15 cellular contexts compared by ENCODE assay signal in genomic region chr17:77467513-77467912, GRCh38.
A peak's percentile ranks its signal among the peaks of the same experiment; 100 is the strongest.
DNase-seq lines count a peak whose midpoint lies in the region; ATAC-seq and TF ChIP-seq lines count a peak whose summit lies in the region.
"Had no signal": no experiment of that assay in that cellular context is flagged by ENCODE, and none has a peak within 500 bp of the region (broad histone marks: within the 10 kb centered on the region; RNA-seq: fewer than 3 reads in every experiment).

No MANE protein-coding gene starts in this region.

- H3K4me1 ChIP-seq in CD4-positive, CD25-positive, alpha-beta regulatory T cell (ENCODE audit: control insufficient read depth, insufficient read depth, low read length, poor library complexity, severe bottlenecking) = peaks cover 98% of the 10 kb centered on the region
- H3K4me1 ChIP-seq in NT2/D1 (ENCODE audit: insufficient read depth, insufficient read length) = peaks cover 32% of the 10 kb centered on the region
- H3K4me1 ChIP-seq in neural progenitor cell = peaks cover 60% of the 10 kb centered on the region

- H3K27me3 ChIP-seq in CD4-positive, CD25-positive, alpha-beta regulatory T cell (ENCODE audit: control insufficient read depth, insufficient read depth, low read length) = no peaks in the 10 kb centered on the region
- no peaks in the 10 kb centered on the region for H3K27me3 ChIP-seq in NT2/D1 (ENCODE audit: insufficient read depth, insufficient read length)
- no peaks in the 10 kb centered on the region for H3K27me3 ChIP-seq in neural progenitor cell
- H3K27me3 ChIP-seq: Peyer's patch had no signal

- peak overlapping the region; percentile 78 for H3K4me2 ChIP-seq in neural progenitor cell

- peaks cover 47% of the 10 kb centered on the region for H3K36me3 ChIP-seq in CD4-positive, CD25-positive, alpha-beta regulatory T cell (ENCODE audit: control insufficient read depth, insufficient read depth, low read length)
- H3K36me3 ChIP-seq in NT2/D1 (ENCODE audit: insufficient read depth, insufficient read length, low read length) (peaks cover 37% of the 10 kb centered on the region), neural progenitor cell (no peaks in the 10 kb centered on the region)

- peak overlapping the region in 1 of 3 donors; percentile 97 for H3K27ac Mint-ChIP-seq in CD4-positive, CD25-positive, alpha-beta regulatory T cell
- H3K27ac Mint-ChIP-seq in endothelial cell (ENCODE audit: unreplicated experiment) (peak overlapping the region; percentile 95), neural progenitor cell (peak overlapping the region; percentile 72)

- DNase-seq in CD4-positive, CD25-positive, alpha-beta regulatory T cell = no peak
- DNase-seq in NT2/D1 (ENCODE audit: low read depth, low spot score) = no peak
- DNase-seq in endothelial cell (ENCODE audit: low spot score) = peak; percentile 42
- no peak for DNase-seq in neural progenitor cell (ENCODE audit: low spot score)
- no peak for DNase-seq in globus pallidus (ENCODE audit: low spot score)
- DNase-seq in MV-4-11 (lab: John Stamatoyannopoulos, UW) = no peak
- DNase-seq: activated CD4-positive, alpha-beta T cell treated with anti-CD3 and anti-CD28 coated beads for 4 hours; AML-193; IMR-90; NCI-H1436; Peyer's patch; stimulated activated CD4-positive, alpha-beta T cell treated with anti-CD3 and anti-CD28 coated beads, Interleukin-4, amount 100 ng/mL, for 1 hour had no signal

- H3K9me3 Mint-ChIP-seq in CD4-positive, CD25-positive, alpha-beta regulatory T cell = peaks cover 0 to 5% (median 0%) of the 10 kb centered on the region in 7 donors
- no peaks in the 10 kb centered on the region for H3K9me3 Mint-ChIP-seq in endothelial cell (ENCODE audit: unreplicated experiment)
- H3K9me3 Mint-ChIP-seq in neural progenitor cell = no peaks in the 10 kb centered on the region
- H3K9me3 Mint-ChIP-seq: activated T-helper 2 cell treated with anti-CD3 and anti-CD28 coated beads, Interferon-gamma antibody, Interleukin-2, Interleukin-4, amounts not matched to agents 10 μg/mL and 5 μg/mL and 100 μg/mL, durations not matched to agents 14 hours and 24 hours and 36 hours had no signal

- peak overlapping the region; percentile 89 for H3K9ac ChIP-seq in NT2/D1 (ENCODE audit: insufficient read length, low read depth)
- no peak overlapping the region for H3K9ac ChIP-seq in neural progenitor cell

- H4K20me1 ChIP-seq in neural progenitor cell (ENCODE audit: low read depth) = peaks cover 74% of the 10 kb centered on the region

- H3K9me3 ChIP-seq in CD4-positive, CD25-positive, alpha-beta regulatory T cell (ENCODE audit: control insufficient read depth in 2 of 2, low read length in 2 of 2) = no peaks in the 10 kb centered on the region
- H3K9me3 ChIP-seq in NT2/D1 (ENCODE audit: insufficient read depth, low read length) (no peaks in the 10 kb centered on the region), neural progenitor cell (ENCODE audit: low read depth) (no peaks in the 10 kb centered on the region)
- H3K9me3 ChIP-seq: Peyer's patch had no signal

- H3F3A ChIP-seq in neural progenitor cell (ENCODE audit: low read depth) = peaks cover 86% of the 10 kb centered on the region

- no peak overlapping the region for H3K4me3 ChIP-seq in CD4-positive, CD25-positive, alpha-beta regulatory T cell (ENCODE audit: low read depth, low read length)
- H3K4me3 ChIP-seq in NT2/D1 (ENCODE audit: insufficient read length, low read depth) = no peak overlapping the region
- H3K4me3 ChIP-seq in neural progenitor cell = no peak overlapping the region
- H3K4me3 ChIP-seq: Peyer's patch had no signal

- peak overlapping the region in 2 of 4 donors; percentile 43 to 82 for H3K4me3 Mint-ChIP-seq in CD4-positive, CD25-positive, alpha-beta regulatory T cell
- H3K4me3 Mint-ChIP-seq in endothelial cell (ENCODE audit: unreplicated experiment) (no peak overlapping the region), neural progenitor cell (no peak overlapping the region)

- H3K27me3 Mint-ChIP-seq in CD4-positive, CD25-positive, alpha-beta regulatory T cell = no peaks in the 10 kb centered on the region
- H3K27me3 Mint-ChIP-seq in endothelial cell (ENCODE audit: unreplicated experiment) (peaks cover 20% of the 10 kb centered on the region), neural progenitor cell (ENCODE audit: insufficient read depth, low read depth) (peaks cover 17% of the 10 kb centered on the region)

- peaks cover 86% of the 10 kb centered on the region for H3K79me2 ChIP-seq in neural progenitor cell (ENCODE audit: low read depth)

- H3K4me1 Mint-ChIP-seq in CD4-positive, CD25-positive, alpha-beta regulatory T cell = peaks cover 16 to 96% (median 59%) of the 10 kb centered on the region in 4 donors
- H3K4me1 Mint-ChIP-seq in endothelial cell (ENCODE audit: unreplicated experiment) (peaks cover 85% of the 10 kb centered on the region), neural progenitor cell (peaks cover 80% of the 10 kb centered on the region)

- no peak for TF ChIP-seq CTCF in endothelial cell (IDR thresholded peaks at IDR 0.05; ENCODE audit: unreplicated experiment)
- no peak for TF ChIP-seq CTCF in neural progenitor cell (IDR thresholded peaks at IDR 0.05)

- no peak for ATAC-seq in CD4-positive, CD25-positive, alpha-beta regulatory T cell (ENCODE audit: low read depth in 2 of 2)
- ATAC-seq in HG02981 (IDR thresholded peaks at IDR 0.05; ENCODE audit: unreplicated experiment) (no peak), HG02798 (IDR thresholded peaks at IDR 0.05; ENCODE audit: poor library complexity, unreplicated experiment) (no peak)

- H3K36me3 Mint-ChIP-seq in CD4-positive, CD25-positive, alpha-beta regulatory T cell = peaks cover 56% of the 10 kb centered on the region
- H3K36me3 Mint-ChIP-seq in endothelial cell (ENCODE audit: low read depth, unreplicated experiment) (peaks cover 32% of the 10 kb centered on the region), neural progenitor cell (peaks cover 26% of the 10 kb centered on the region)

- peak overlapping the region; percentile 43 for H3K27ac ChIP-seq in CD4-positive, CD25-positive, alpha-beta regulatory T cell (ENCODE audit: insufficient read depth, low read length, poor library complexity, severe bottlenecking)
- H3K27ac ChIP-seq in neural progenitor cell = no peak overlapping the region

- no peak overlapping the region for H2AFZ ChIP-seq in neural progenitor cell (replicated peaks)
